9 cellular contexts compared by ENCODE assay signal in the genomic region with DNA sequence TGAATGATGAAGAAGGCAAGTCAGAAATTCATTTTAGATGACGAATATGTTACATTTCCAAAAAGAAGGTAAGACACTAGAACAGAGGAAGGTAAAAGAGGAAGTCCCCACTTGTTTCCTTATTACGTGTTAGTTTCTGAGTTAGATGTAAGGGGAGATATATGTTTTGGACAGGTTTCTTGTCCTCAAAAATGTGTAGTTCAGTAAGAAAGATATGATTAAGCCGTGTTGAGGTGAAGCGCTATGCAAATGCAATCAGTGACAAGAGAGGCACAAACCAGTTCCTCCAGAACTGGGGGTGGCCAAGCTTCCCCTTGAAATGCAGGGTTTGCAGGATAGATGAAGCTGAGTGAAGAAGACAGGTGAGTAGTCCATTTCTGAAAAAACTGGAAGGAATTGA.
DNase-seq lines count a peak whose midpoint lies in the region; ATAC-seq, FAIRE-seq and TF ChIP-seq lines count a peak whose summit lies in the region.
"Had no signal": no experiment of that assay in that cellular context is flagged by ENCODE, and none has a peak within 500 bp of the region (broad histone marks: within the 10 kb centered on the region; RNA-seq: fewer than 3 reads in every experiment).

No MANE protein-coding gene starts in this region.

- H3K4me1 ChIP-seq in OCI-LY1 (ENCODE audit: insufficient read depth, low read length, severe bottlenecking) = peaks cover 16% of the 10 kb centered on the region
- no peaks in the 10 kb centered on the region for H3K4me1 ChIP-seq in GM23338 (ENCODE audit: insufficient read depth)
- H3K4me1 ChIP-seq in HepG2 (ENCODE audit: insufficient read depth, low read length) = no peaks in the 10 kb centered on the region
- H3K4me1 ChIP-seq: vagina had no signal

- POLR2A ChIA-PET in HepG2 (lab: Yijun Ruan, JAX) = no interaction called here

- TF ChIP-seq RAD21 in HepG2 (CRISPR knock-in tag; IDR thresholded peaks at IDR 0.05) = no peak

- WGBS in HepG2 (ENCODE audit: low lambda C conversion rate) = 42% methylated on average over 4 of the region's 4 CpGs

- intact Hi-C loops in dendritic cell treated with granulocyte-macrophage colony-stimulating factor and Interleukin-4, amounts not matched to agents 40 ng/mL and 50 ng/mL, for 4 days (cut with micrococcal nuclease) = no loop called here
- intact Hi-C loops in HepG2 (cut with micrococcal nuclease; ENCODE audit: unreplicated experiment) = no loop called here

- H3K4me3 ChIP-seq in OCI-LY1 (ENCODE audit: low read depth, low read length, poor library complexity, severe bottlenecking) (no peak overlapping the region), GM23338 (no peak overlapping the region), HepG2 (replicated peaks in 1 of 3; ENCODE audit: insufficient read depth in 1 of 3, low read depth in 2 of 3, low read length in 3 of 3) (no peak overlapping the region), brain microvascular endothelial cell (ENCODE audit: low read depth, low read length) (no peak overlapping the region)
- H3K4me3 ChIP-seq: vagina had no signal

- H3K9me3 ChIP-seq in OCI-LY1 (ENCODE audit: low read length) = no peaks in the 10 kb centered on the region
- no peaks in the 10 kb centered on the region for H3K9me3 ChIP-seq in HepG2 (ENCODE audit: low read length)
- H3K9me3 ChIP-seq: vagina had no signal

- DNase-seq in GM12892 (ENCODE audit: insufficient read length) = peak; percentile 7
- no peak for DNase-seq in GM23338 (ENCODE audit: low spot score)
- no peak for DNase-seq in HepG2 (ENCODE audit: low spot score)
- DNase-seq in NCI-H1092 (lab: John Stamatoyannopoulos, UW) = no peak
- no peak for DNase-seq in brain microvascular endothelial cell

- in situ Hi-C loops in HepG2 (cut with HindIII; ENCODE audit: extremely low pct_ligation_motif_present, low pct_unique_long_range_greater_than_20kb) (no loop called here), brain microvascular endothelial cell (cut with HindIII; ENCODE audit: low pct_ligation_motif_present, low sequenced_read_pairs) (no loop called here)

- TF ChIP-seq EP300 in HepG2 (IDR thresholded peaks at IDR 0.05; ENCODE audit: low read depth in 2 of 2, low read length in 2 of 2) = no peak
- TF ChIP-seq EP300 in HepG2 (CRISPR knock-in tag; IDR thresholded peaks at IDR 0.05; ENCODE audit: borderline replicate concordance) = no peak

- H3F3A ChIP-seq in OCI-LY1 (ENCODE audit: insufficient read depth, low read length) = no peaks in the 10 kb centered on the region
- H3F3A ChIP-seq in GM23338 (replicated peaks; ENCODE audit: low read depth) = no peaks in the 10 kb centered on the region

- H3K27me3 ChIP-seq in OCI-LY1 (ENCODE audit: insufficient read depth, low read length) = no peaks in the 10 kb centered on the region; the same call in 1 of the 2 replicates
- no peaks in the 10 kb centered on the region for H3K27me3 ChIP-seq in GM23338 (ENCODE audit: insufficient read depth)
- no peaks in the 10 kb centered on the region for H3K27me3 ChIP-seq in HepG2 (ENCODE audit: control insufficient read depth in 1 of 2, insufficient read depth in 2 of 2, low read length in 2 of 2)
- H3K27me3 ChIP-seq in brain microvascular endothelial cell (replicated peaks) = no peaks in the 10 kb centered on the region
- H3K27me3 ChIP-seq: vagina had no signal

- FAIRE-seq in GM12892 (lab: Jason Lieb, UNC) (peak; percentile 53), HepG2 (lab: Jason Lieb, UNC) (no peak)

- H3K4me2 ChIP-seq in OCI-LY1 (ENCODE audit: low read length) = peak overlapping the region; percentile 25; the same call in 1 of the 2 replicates
- H3K4me2 ChIP-seq in GM23338 = no peak overlapping the region
- no peak overlapping the region for H3K4me2 ChIP-seq in HepG2 (ENCODE audit: low read depth, low read length)

- no peak overlapping the region for H3K4me3 Mint-ChIP-seq in dendritic cell treated with granulocyte-macrophage colony-stimulating factor and Interleukin-4, amounts not matched to agents 40 ng/mL and 50 ng/mL, for 4 days
- no peak overlapping the region for H3K4me3 Mint-ChIP-seq in GM23338

- H4K20me1 ChIP-seq in OCI-LY1 (ENCODE audit: insufficient read depth, low read length) (no peaks in the 10 kb centered on the region), GM23338 (replicated peaks; ENCODE audit: insufficient read depth) (no peaks in the 10 kb centered on the region), HepG2 (ENCODE audit: insufficient read depth, low read length) (no peaks in the 10 kb centered on the region)

- H3K9me2 ChIP-seq in OCI-LY1 (ENCODE audit: low read depth, low read length) = no peaks in the 10 kb centered on the region
- H3K9me2 ChIP-seq in GM23338 (ENCODE audit: insufficient read depth) = no peaks in the 10 kb centered on the region

- peak overlapping the region; percentile 12; the same call in 1 of the 2 replicates for H3K9ac ChIP-seq in OCI-LY1 (ENCODE audit: low read length)
- no peak overlapping the region for H3K9ac ChIP-seq in HepG2 (ENCODE audit: insufficient read depth, low read depth, low read length)

- H2AFZ ChIP-seq in OCI-LY1 (ENCODE audit: low read length) = peak overlapping the region; percentile 75
- H2AFZ ChIP-seq in GM23338 = no peak overlapping the region
- no peak overlapping the region for H2AFZ ChIP-seq in HepG2 (ENCODE audit: low read length)

- H3K27ac Mint-ChIP-seq in dendritic cell treated with granulocyte-macrophage colony-stimulating factor and Interleukin-4, amounts not matched to agents 40 ng/mL and 50 ng/mL, for 4 days = peak overlapping the region; percentile 45
- no peak overlapping the region for H3K27ac Mint-ChIP-seq in GM23338

- TF ChIP-seq POLR2A in GM12892 (IDR thresholded peaks at IDR 0.05; ENCODE audit: low read depth, low read length) = no peak
- no peak for TF ChIP-seq POLR2A in HepG2 (IDR thresholded peaks at IDR 0.05; ENCODE audit: insufficient read depth in 1 of 2, low read depth in 2 of 2, low read length in 2 of 2)

- BruUV-seq in HepG2 (replicated peaks; lab: Mats Ljungman, UMichigan) = no TSS peak

- H3K36me3 ChIP-seq in OCI-LY1 (ENCODE audit: insufficient read depth, low read length) = no peaks in the 10 kb centered on the region; the same call in 1 of the 2 replicates
- no peaks in the 10 kb centered on the region for H3K36me3 ChIP-seq in GM23338 (ENCODE audit: insufficient read depth)
- no peaks in the 10 kb centered on the region for H3K36me3 ChIP-seq in HepG2 (replicated peaks in 1 of 2; ENCODE audit: control insufficient read depth in 1 of 2, insufficient read depth in 2 of 2, low read length in 2 of 2)
- no peaks in the 10 kb centered on the region for H3K36me3 ChIP-seq in brain microvascular endothelial cell (replicated peaks)
- H3K36me3 ChIP-seq: vagina had no signal

- TF ChIP-seq CTCF in OCI-LY1 (IDR thresholded peaks at IDR 0.05; ENCODE audit: low read length) (no peak), GM23338 (conservative IDR thresholded peaks at IDR 0.05; ENCODE audit: low read depth in 2 of 2) (no peak), HepG2 (CRISPR knock-in tag; IDR thresholded peaks at IDR 0.05) (no peak), brain microvascular endothelial cell (IDR thresholded peaks at IDR 0.05; ENCODE audit: low read depth, low read length, missing control alignments) (no peak)

- ATAC-seq in GM21576 (IDR thresholded peaks at IDR 0.05; ENCODE audit: unreplicated experiment) = peak; percentile 81
- no peak for ATAC-seq in GM23338
- no peak for ATAC-seq in HepG2

- no peaks in the 10 kb centered on the region for H3K9me3 Mint-ChIP-seq in dendritic cell treated with granulocyte-macrophage colony-stimulating factor and Interleukin-4, amounts not matched to agents 40 ng/mL and 50 ng/mL, for 4 days
- H3K9me3 Mint-ChIP-seq in GM23338 = peaks cover 5% of the 10 kb centered on the region; the same call in 1 of the 3 replicates

- peaks cover 39% of the 10 kb centered on the region for H3K4me1 Mint-ChIP-seq in dendritic cell treated with granulocyte-macrophage colony-stimulating factor and Interleukin-4, amounts not matched to agents 40 ng/mL and 50 ng/mL, for 4 days (ENCODE audit: low read depth)
- H3K4me1 Mint-ChIP-seq in GM23338 = peaks cover 4% of the 10 kb centered on the region; the same call in 1 of the 3 replicates

- no peaks in the 10 kb centered on the region for H3K36me3 Mint-ChIP-seq in dendritic cell treated with granulocyte-macrophage colony-stimulating factor and Interleukin-4, amounts not matched to agents 40 ng/mL and 50 ng/mL, for 4 days (ENCODE audit: low read depth)
- peaks cover 3% of the 10 kb centered on the region; the same call in 1 of the 3 replicates for H3K36me3 Mint-ChIP-seq in GM23338 (ENCODE audit: low read depth)

- CTCF ChIA-PET in HepG2 (lab: Yijun Ruan, JAX; ENCODE audit: low intra/inter-chr PET ratio, low total read pairs) = no interaction called here

- H3K27ac ChIP-seq in OCI-LY1 (ENCODE audit: low read depth, low read length, poor library complexity, severe bottlenecking) (no peak overlapping the region), GM23338 (ENCODE audit: low read depth) (no peak overlapping the region), HepG2 (ENCODE audit: extremely low read length, insufficient read depth, low read length) (no peak overlapping the region), brain microvascular endothelial cell (no peak overlapping the region)
- H3K27ac ChIP-seq: vagina had no signal

- peaks cover 23% of the 10 kb centered on the region for H3K27me3 Mint-ChIP-seq in dendritic cell treated with granulocyte-macrophage colony-stimulating factor and Interleukin-4, amounts not matched to agents 40 ng/mL and 50 ng/mL, for 4 days
- peaks cover 4% of the 10 kb centered on the region for H3K27me3 Mint-ChIP-seq in GM23338 (ENCODE audit: insufficient read depth, low read depth, poor library complexity)

- no peaks in the 10 kb centered on the region for H3K79me2 ChIP-seq in OCI-LY1 (ENCODE audit: insufficient read depth, low read length)
- no peaks in the 10 kb centered on the region for H3K79me2 ChIP-seq in GM23338 (replicated peaks; ENCODE audit: insufficient read depth)
- H3K79me2 ChIP-seq in HepG2 (ENCODE audit: insufficient read depth, low read length) = no peaks in the 10 kb centered on the region

TF ChIP-seq in GM23338, 12 proteins besides CTCF, POLR2A, EP300 and RAD21 (continues in another document):
- TF ChIP-seq EZH2phosphoT487 (IDR thresholded peaks at IDR 0.05; ENCODE audit: unreplicated experiment) (no peak), EZH2 (IDR thresholded peaks at IDR 0.05; ENCODE audit: low read depth, unreplicated experiment) (no peak), JUNB (IDR thresholded peaks at IDR 0.05; ENCODE audit: unreplicated experiment) (no peak)
